20 cellular contexts compared by ENCODE assay signal in the genomic region with DNA sequence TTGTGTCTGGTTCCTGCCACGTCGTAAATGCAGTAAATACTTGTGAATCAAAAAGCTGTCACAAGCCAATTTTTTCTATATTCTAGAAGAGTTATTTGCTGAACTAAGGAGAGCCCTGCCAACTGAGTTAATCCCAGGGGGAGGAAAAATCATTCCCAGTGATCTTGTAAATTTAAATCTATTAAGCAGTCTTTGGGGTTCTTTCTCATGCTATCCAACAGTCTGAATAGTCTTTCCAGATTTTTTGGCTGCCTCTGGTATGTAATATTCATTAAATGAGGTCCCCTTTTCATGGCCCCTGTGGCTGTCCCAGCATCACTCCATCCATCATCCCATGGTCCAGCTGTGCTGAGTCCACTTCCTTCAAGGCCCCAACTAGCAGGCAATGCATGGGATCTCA. TPM values are rescaled to one million over a fixed set of nuclear protein-coding genes. Genes with fewer than 3 reads are reported as not detected.
"Had no signal": no experiment of that assay in that cellular context is flagged by ENCODE, and none has a peak within 500 bp of the region (broad histone marks: within the 10 kb centered on the region; RNA-seq: fewer than 3 reads in every experiment).

No MANE protein-coding gene starts in this region.

- H3K36me3 ChIP-seq: brain microvascular endothelial cell, gastroesophageal sphincter, heart left ventricle, transverse colon had no signal

- H3K27me3 Mint-ChIP-seq: activated CD4-positive, alpha-beta T cell treated with anti-CD3 and anti-CD28 coated beads, Interleukin-2, amount 10 ng/mL, durations not matched to agents 24 days and 14 days had no signal

- H3K4me3 Mint-ChIP-seq: activated CD4-positive, alpha-beta T cell treated with anti-CD3 and anti-CD28 coated beads, Interleukin-2, amount 10 ng/mL, durations not matched to agents 24 days and 14 days; activated CD8-positive, alpha-beta T cell treated with anti-CD3 and anti-CD28 coated beads, Interleukin-2, amount 10 ng/mL, durations not matched to agents 7 days and 5 days; activated naive CD8-positive, alpha-beta T cell treated with anti-CD3 and anti-CD28 coated beads, Interleukin-2, amount 10 ng/mL, durations not matched to agents 7 days and 5 days; activated T-cell treated with anti-CD3 and anti-CD28 coated beads, Interleukin-2, amount 50 U/mL, for 24 hours; memory B cell; natural killer cell treated with Interleukin-12 subunit alpha and Interleukin-12 subunit beta and Interleukin-15 and Interleukin-18, amount 100 ng/mL, for 72 hours had no signal

- H3K27me3 ChIP-seq: brain microvascular endothelial cell, gastroesophageal sphincter, heart left ventricle, transverse colon had no signal

- ATAC-seq: activated CD8-positive, alpha-beta T cell treated with anti-CD3 and anti-CD28 coated beads, Interleukin-2, amount 10 ng/mL, durations not matched to agents 7 days and 5 days; gastroesophageal sphincter; heart left ventricle; natural killer cell treated with Interleukin-12 subunit alpha and Interleukin-12 subunit beta and Interleukin-15 and Interleukin-18, amount 100 ng/mL, for 72 hours; stimulated activated naive CD8-positive, alpha-beta T cell treated with anti-CD3 and anti-CD28 coated beads, Interleukin-15, Interleukin-2, amounts not matched to agents 100 U/mL and 50 U/mL, for 24 hours had no signal

- DNase-seq: activated CD4-positive, alpha-beta T cell treated with anti-CD3 and anti-CD28 coated beads, Interleukin-2, amount 10 ng/mL, durations not matched to agents 24 days and 14 days; activated CD8-positive, alpha-beta T cell treated with anti-CD3 and anti-CD28 coated beads, Interleukin-2, amount 10 ng/mL, durations not matched to agents 7 days and 5 days; activated naive CD4-positive, alpha-beta T cell treated with Interleukin-2 at 50 U/mL for 16 hours; activated naive CD8-positive, alpha-beta T cell treated with anti-CD3 and anti-CD28 coated beads, Interleukin-2, amount 10 ng/mL, durations not matched to agents 7 days and 5 days; activated T-cell treated with anti-CD3 and anti-CD28 coated beads, Interleukin-2, amount 50 U/mL, for 24 hours; amygdala; central memory CD4-positive, alpha-beta T cell; heart left ventricle; nucleus accumbens; posterior cingulate gyrus; stimulated activated naive CD8-positive, alpha-beta T cell treated with anti-CD3 and anti-CD28 coated beads, Interleukin-15, Interleukin-2, amounts not matched to agents 100 U/mL and 50 U/mL, for 24 hours; substantia nigra; T1000; transverse colon had no signal

- H3K4me1 Mint-ChIP-seq: activated CD4-positive, alpha-beta T cell treated with anti-CD3 and anti-CD28 coated beads, Interleukin-2, amount 10 ng/mL, durations not matched to agents 24 days and 14 days; activated naive CD8-positive, alpha-beta T cell treated with anti-CD3 and anti-CD28 coated beads, Interleukin-2, amount 10 ng/mL, durations not matched to agents 7 days and 5 days; memory B cell had no signal

- H3K4me1 ChIP-seq: gastroesophageal sphincter had no signal

- H3K9me3 ChIP-seq: gastroesophageal sphincter, heart left ventricle, transverse colon had no signal

- H3K27ac ChIP-seq: gastroesophageal sphincter, heart left ventricle, transverse colon had no signal

- H3K9me3 Mint-ChIP-seq: activated CD4-positive, alpha-beta T cell treated with anti-CD3 and anti-CD28 coated beads, Interleukin-2, amount 10 ng/mL, durations not matched to agents 24 days and 14 days; activated T-cell treated with anti-CD3 and anti-CD28 coated beads, Interleukin-2, amount 50 U/mL, for 24 hours; activated T-helper 2 cell treated with anti-CD3 and anti-CD28 coated beads, Interferon-gamma antibody, Interleukin-2, Interleukin-4, amounts not matched to agents 10 μg/mL and 5 μg/mL and 100 μg/mL, durations not matched to agents 14 hours and 24 hours and 36 hours; natural killer cell treated with Interleukin-12 subunit alpha and Interleukin-12 subunit beta and Interleukin-15 and Interleukin-18, amount 100 ng/mL, for 72 hours had no signal

- H3K27ac Mint-ChIP-seq: activated CD4-positive, alpha-beta T cell treated with anti-CD3 and anti-CD28 coated beads, Interleukin-2, amount 10 ng/mL, durations not matched to agents 24 days and 14 days; activated CD8-positive, alpha-beta T cell treated with anti-CD3 and anti-CD28 coated beads, Interleukin-2, amount 10 ng/mL, durations not matched to agents 7 days and 5 days; activated naive CD8-positive, alpha-beta T cell treated with anti-CD3 and anti-CD28 coated beads, Interleukin-2, amount 10 ng/mL, durations not matched to agents 7 days and 5 days; activated T-cell treated with anti-CD3 and anti-CD28 coated beads, Interleukin-2, amount 50 U/mL, for 24 hours; activated T-helper 2 cell treated with anti-CD3 and anti-CD28 coated beads, Interferon-gamma antibody, Interleukin-2, Interleukin-4, amounts not matched to agents 10 μg/mL and 5 μg/mL and 100 μg/mL, durations not matched to agents 14 hours and 24 hours and 36 hours; memory B cell; natural killer cell treated with Interleukin-12 subunit alpha and Interleukin-12 subunit beta and Interleukin-15 and Interleukin-18, amount 100 ng/mL, for 72 hours had no signal

- H3K36me3 Mint-ChIP-seq: activated naive CD8-positive, alpha-beta T cell treated with anti-CD3 and anti-CD28 coated beads, Interleukin-2, amount 10 ng/mL, durations not matched to agents 7 days and 5 days; memory B cell; natural killer cell treated with Interleukin-12 subunit alpha and Interleukin-12 subunit beta and Interleukin-15 and Interleukin-18, amount 100 ng/mL, for 72 hours had no signal

- H3K4me3 ChIP-seq: gastroesophageal sphincter, heart left ventricle, transverse colon had no signal

RNA-seq across cellular contexts. Expression of a gene that starts 46.7 kb away (rescaled TPM):
- total RNA-seq: activated CD4-positive, alpha-beta T cell treated with anti-CD3 and anti-CD28 coated beads, Interleukin-2, amount 10 ng/mL, durations not matched to agents 24 days and 14 days; activated CD8-positive, alpha-beta T cell treated with anti-CD3 and anti-CD28 coated beads, Interleukin-2, amount 10 ng/mL, durations not matched to agents 7 days and 5 days; activated naive CD8-positive, alpha-beta T cell treated with anti-CD3 and anti-CD28 coated beads, Interleukin-2, amount 10 ng/mL, durations not matched to agents 7 days and 5 days; activated T-helper 2 cell treated with anti-CD3 and anti-CD28 coated beads, Interferon-gamma antibody, Interleukin-2, Interleukin-4, amounts not matched to agents 10 μg/mL and 5 μg/mL and 100 μg/mL, durations not matched to agents 14 hours and 24 hours and 36 hours; T-helper 1 cell treated with Interleukin-12 subunit alpha and Interleukin-12 subunit beta and Interleukin-4 antibody, amounts not matched to agents 30 ng/mL and 1 ng/mL, for 36 hours had no signal
